ENCODE assay signal across 19 cellular contexts in the genomic region with DNA sequence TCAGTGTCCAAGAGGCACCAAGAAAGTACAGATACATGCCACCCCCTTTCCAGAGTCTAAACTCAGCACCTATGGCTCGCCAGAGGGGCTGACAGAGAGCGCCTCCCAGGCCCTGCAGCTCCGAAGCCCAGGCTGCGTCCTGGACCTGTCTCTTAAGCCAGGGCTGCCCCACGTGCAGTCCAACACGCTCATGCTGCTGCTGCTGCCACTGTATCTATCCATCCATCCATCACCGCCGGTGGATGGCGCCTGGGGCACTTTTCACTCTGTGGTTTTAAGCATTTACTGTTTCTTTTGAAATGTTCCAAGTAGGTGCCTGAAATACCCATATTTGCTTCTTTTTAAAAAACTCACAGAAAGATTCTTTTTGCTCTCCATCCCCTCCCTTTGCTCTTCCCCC. TPM values are rescaled to one million over a fixed set of nuclear protein-coding genes. Genes with fewer than 3 reads are reported as not detected.
A peak's percentile ranks its signal among the peaks of the same experiment; 100 is the strongest.
DNase-seq lines count a peak whose midpoint lies in the region; ATAC-seq lines count a peak whose summit lies in the region.
"Had no signal": no experiment of that assay in that cellular context is flagged by ENCODE, and none has a peak within 500 bp of the region (broad histone marks: within the 10 kb centered on the region; RNA-seq: fewer than 3 reads in every experiment).

No MANE protein-coding gene starts in this region.

- H3K14ac ChIP-seq in mesenchymal stem cell (ENCODE audit: low read length in 2 of 2), result peak overlapping the region in 1 of 2 experiments; percentile 41

- H2BK15ac ChIP-seq in mesenchymal stem cell (ENCODE audit: low read depth, poor library complexity, severe bottlenecking), result no peak overlapping the region

- in situ Hi-C loops in SK-MEL-5 (cut with HindIII; ENCODE audit: low pct_unique_long_range_greater_than_20kb, low sequenced_read_pairs), result no loop called here

- no peak overlapping the region for H2BK120ac ChIP-seq in mesenchymal stem cell (ENCODE audit: low read depth, low read length)

- H3K9me3 ChIP-seq in mesenchymal stem cell (ENCODE audit: control insufficient read depth, low read length), result no peaks in the 10 kb centered on the region
- H3K9me3 ChIP-seq: left lung, mucosa of descending colon, stomach, upper lobe of right lung had no signal

- H3K4me2 ChIP-seq in mesenchymal stem cell (ENCODE audit: low read length, poor library complexity, severe bottlenecking), result no peak overlapping the region
- H3K4me2 ChIP-seq: smooth muscle cell had no signal

- peaks cover 9 to 27% of the 10 kb centered on the region in 2 experiments for H3K27me3 ChIP-seq in mesenchymal stem cell (ENCODE audit: control insufficient read depth in 1 of 2, insufficient read depth in 1 of 2, low read length in 2 of 2)
- H3K27me3 ChIP-seq: left lung, stomach, upper lobe of right lung had no signal

- H3K4me1 ChIP-seq in mesenchymal stem cell (ENCODE audit: control insufficient read depth, insufficient read depth, low read depth, low read length), result peaks cover 18% of the 10 kb centered on the region
- H3K4me1 ChIP-seq: left lung, upper lobe of right lung had no signal

- no peak overlapping the region for H2AK5ac ChIP-seq in mesenchymal stem cell (ENCODE audit: low read length, severe bottlenecking)

- H3K4me3 ChIP-seq in mesenchymal stem cell (ENCODE audit: insufficient read depth in 1 of 2, low read depth in 1 of 2, low read length in 2 of 2), result no peak overlapping the region
- H3K4me3 ChIP-seq: left lung, mucosa of descending colon, smooth muscle cell, stomach, upper lobe of right lung had no signal

- no peak overlapping the region for H4K91ac ChIP-seq in mesenchymal stem cell (ENCODE audit: low read length)

- no peak overlapping the region for H3K23ac ChIP-seq in mesenchymal stem cell (ENCODE audit: low read length in 2 of 2)

- H3K36me3 ChIP-seq in mesenchymal stem cell (ENCODE audit: control insufficient read depth in 1 of 2, insufficient read depth in 2 of 2, low read depth in 1 of 2, low read length in 2 of 2), result no peaks in the 10 kb centered on the region
- H3K36me3 ChIP-seq: left lung, stomach, upper lobe of right lung had no signal

- no peak overlapping the region for H3K27ac ChIP-seq in mesenchymal stem cell (ENCODE audit: low read length, poor library complexity, severe bottlenecking)
- H3K27ac ChIP-seq: 22Rv1, stomach, upper lobe of right lung had no signal

- no peak overlapping the region for H2AFZ ChIP-seq in mesenchymal stem cell (ENCODE audit: low read depth, low read length)

- peak overlapping the region in 1 of 2 experiments; percentile 21 for H3K18ac ChIP-seq in mesenchymal stem cell (ENCODE audit: low read depth in 1 of 2, low read length in 2 of 2)

- peak; percentile 14 for DNase-seq in DMS79 treated with DMSO at 0.1 percent for 48 hours (lab: John Stamatoyannopoulos, UW)
- no peak for DNase-seq in DMS79 (lab: John Stamatoyannopoulos, UW)
- DNase-seq in M059J (ENCODE audit: low read depth), result peak; percentile 92
- DNase-seq in SK-MEL-5 (ENCODE audit: low read depth, low spot score), result peak; percentile 11
- peak; percentile 11 for DNase-seq in mesenchymal stem cell
- no peak for DNase-seq in activated CD4-positive, alpha-beta T cell treated with anti-CD3 and anti-CD28 coated beads for 1 hour
- DNase-seq: activated naive CD4-positive, alpha-beta T cell treated with Interleukin-2 at 50 U/mL for 16 hours; effector memory CD4-positive, alpha-beta T cell; left lung; mucosa of descending colon; RPMI8226; stimulated activated CD4-positive, alpha-beta T cell treated with anti-CD3 and anti-CD28 coated beads, Interleukin-4, amount 100 ng/mL, for 1 hour; stomach; T-cell; upper lobe of right lung had no signal

- no peak overlapping the region for H3K9ac ChIP-seq in mesenchymal stem cell (ENCODE audit: low read length)

- no peak for ATAC-seq in GM18870 (IDR thresholded peaks at IDR 0.05; ENCODE audit: unreplicated experiment)
- ATAC-seq in GM21367 (IDR thresholded peaks at IDR 0.05; ENCODE audit: unreplicated experiment), result no peak
- ATAC-seq: mucosa of descending colon, T-cell, upper lobe of right lung had no signal

- no peak overlapping the region for H4K8ac ChIP-seq in mesenchymal stem cell (ENCODE audit: low read length)

- WGBS in mesenchymal stem cell, result 69% methylated on average over 6 of the region's 9 CpGs

- H3K4ac ChIP-seq in mesenchymal stem cell (ENCODE audit: low read depth in 1 of 2, low read length in 2 of 2), result no peak overlapping the region

- H2BK5ac ChIP-seq in mesenchymal stem cell (ENCODE audit: low read depth, low read length, poor library complexity, severe bottlenecking), result no peak overlapping the region

- H2BK12ac ChIP-seq in mesenchymal stem cell (ENCODE audit: low read length in 2 of 2), result no peak overlapping the region

- peaks cover 3% of the 10 kb centered on the region for H3K79me1 ChIP-seq in mesenchymal stem cell (replicated peaks; ENCODE audit: low read length, poor library complexity, severe bottlenecking)

RNA-seq across cellular contexts. Expression of a gene that starts 41.8 kb away (rescaled TPM):
- 3.8 and 10.3 TPM in 2 replicates for total RNA-seq in M059J (2014; rRNA removed; shearing (Covaris generic))
- total RNA-seq in SK-MEL-5 (2014; rRNA removed; shearing (Covaris generic)), result 15.0 and 15.7 TPM in 2 replicates
- polyA plus RNA-seq in SK-MEL-5 (2015; cell fraction: cytosol; rRNA removed), result 22.8 and 188 TPM in 2 replicates
- polyA plus RNA-seq in SK-MEL-5 (2015; cell fraction: nucleus; rRNA removed), result 43.7 and 53.7 TPM in 2 replicates
- 2.9 TPM for polyA plus RNA-seq in mesenchymal stem cell (2013, experiment 1 of 2)
- polyA plus RNA-seq in mesenchymal stem cell (2013, experiment 2 of 2), result 3.0 TPM

Comparison
In these comparisons a context has a peak if more than half of its experiments do, and no peak if none do; other contexts are left out.
1. DNase-seq: peak in DMS79 treated with DMSO at 0.1 percent for 48 hours (single experiment), M059J (single experiment), SK-MEL-5 (single experiment) and mesenchymal stem cell (single experiment); none in DMS79 (single experiment) and activated CD4-positive, alpha-beta T cell treated with anti-CD3 and anti-CD28 coated beads for 1 hour (single experiment).